In the genomic region with DNA sequence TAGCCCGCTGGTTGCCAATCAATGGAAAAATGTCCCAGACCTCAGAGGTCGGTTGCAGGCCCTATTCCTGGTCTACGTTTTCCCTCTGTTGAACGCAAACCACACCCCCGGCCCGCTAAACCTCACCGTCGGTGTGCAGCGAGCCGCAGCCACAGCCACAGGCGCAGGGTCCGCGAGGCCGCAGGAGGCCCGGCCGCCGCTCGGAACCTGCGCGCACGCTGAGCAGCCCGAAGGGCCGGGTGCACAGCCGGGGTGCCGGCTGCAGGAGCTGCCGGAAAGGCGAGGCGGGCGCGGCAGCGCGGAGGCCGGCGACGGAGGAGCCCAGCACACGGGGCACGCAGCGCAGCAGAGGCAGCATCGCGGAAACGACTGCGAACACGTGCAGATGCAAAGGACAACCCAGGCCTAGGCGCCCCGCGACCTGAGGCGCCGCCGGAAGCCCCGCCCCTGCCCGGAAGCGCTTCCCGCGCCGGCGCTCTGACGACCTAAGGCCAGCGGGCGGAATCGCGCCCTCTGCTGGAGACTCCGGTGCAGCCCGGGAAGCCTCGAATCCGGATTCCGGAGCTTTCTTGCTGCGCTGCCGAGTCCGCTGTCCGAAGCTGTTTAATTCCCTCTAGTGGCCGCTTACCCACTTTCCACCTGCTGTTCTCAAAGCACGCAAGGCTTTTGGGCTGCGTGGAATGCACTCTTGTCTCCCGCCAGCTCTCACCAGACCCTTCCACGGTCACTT, we compare ENCODE assay signal across 8 cellular contexts. TPM values are rescaled to one million over a fixed set of nuclear protein-coding genes. Genes with fewer than 3 reads are reported as not detected.
DNase-seq lines count a peak whose midpoint lies in the region; ATAC-seq and TF ChIP-seq lines count a peak whose summit lies in the region.

A gene with protein sequence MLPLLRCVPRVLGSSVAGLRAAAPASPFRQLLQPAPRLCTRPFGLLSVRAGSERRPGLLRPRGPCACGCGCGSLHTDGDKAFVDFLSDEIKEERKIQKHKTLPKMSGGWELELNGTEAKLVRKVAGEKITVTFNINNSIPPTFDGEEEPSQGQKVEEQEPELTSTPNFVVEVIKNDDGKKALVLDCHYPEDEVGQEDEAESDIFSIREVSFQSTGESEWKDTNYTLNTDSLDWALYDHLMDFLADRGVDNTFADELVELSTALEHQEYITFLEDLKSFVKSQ (minus strand): TSS at position 440 of the 730 bp plus-strand sequence. CDS start 82 bp downstream, at position 358.

- POLR2A ChIA-PET in RWPE1 (lab: Yijun Ruan, JAX; ENCODE audit: low non-redundant PET) = interaction anchor here (1.8 kb wide), 1 partner anchor 19 kb away, joined by 9 read pairs; a partner anchor contains a TSS

- H3K36me3 Mint-ChIP-seq in activated T-helper 17 cell treated with anti-CD3 and anti-CD28 coated beads, Interleukin-2, amount 50 U/mL, for 72 hours (ENCODE audit: low read depth) = peaks cover 78% of the 10 kb centered on the region
- H3K36me3 Mint-ChIP-seq in natural killer cell treated with Interleukin-12 subunit alpha and Interleukin-12 subunit beta and Interleukin-15 and Interleukin-18, amount 100 ng/mL, for 72 hours = peaks cover 16% of the 10 kb centered on the region

- H3K9me3 Mint-ChIP-seq in activated T-helper 17 cell treated with anti-CD3 and anti-CD28 coated beads, Interleukin-2, amount 50 U/mL, for 72 hours = no peaks in the 10 kb centered on the region
- no peaks in the 10 kb centered on the region for H3K9me3 Mint-ChIP-seq in natural killer cell treated with Interleukin-12 subunit alpha and Interleukin-12 subunit beta and Interleukin-15 and Interleukin-18, amount 100 ng/mL, for 72 hours

- no peaks in the 10 kb centered on the region for H3K27me3 Mint-ChIP-seq in activated T-helper 17 cell treated with anti-CD3 and anti-CD28 coated beads, Interleukin-2, amount 50 U/mL, for 72 hours
- H3K27me3 Mint-ChIP-seq in natural killer cell treated with Interleukin-12 subunit alpha and Interleukin-12 subunit beta and Interleukin-15 and Interleukin-18, amount 100 ng/mL, for 72 hours = no peaks in the 10 kb centered on the region

- peak within 1 kb of the TSS; percentile 95 for H3K27ac Mint-ChIP-seq in activated T-helper 17 cell treated with anti-CD3 and anti-CD28 coated beads, Interleukin-2, amount 50 U/mL, for 72 hours
- H3K27ac Mint-ChIP-seq in natural killer cell treated with Interleukin-12 subunit alpha and Interleukin-12 subunit beta and Interleukin-15 and Interleukin-18, amount 100 ng/mL, for 72 hours = peak within 1 kb of the TSS; percentile 87 to 95

- H3K4me3 Mint-ChIP-seq in activated T-helper 17 cell treated with anti-CD3 and anti-CD28 coated beads, Interleukin-2, amount 50 U/mL, for 72 hours = peak within 1 kb of the TSS; percentile 92
- H3K4me3 Mint-ChIP-seq in natural killer cell treated with Interleukin-12 subunit alpha and Interleukin-12 subunit beta and Interleukin-15 and Interleukin-18, amount 100 ng/mL, for 72 hours = peak within 1 kb of the TSS; percentile 93

- H3K27ac ChIP-seq in RWPE1 = peak within 1 kb of the TSS; percentile 75

- H3K4me1 Mint-ChIP-seq in activated T-helper 17 cell treated with anti-CD3 and anti-CD28 coated beads, Interleukin-2, amount 50 U/mL, for 72 hours = peaks cover 9% of the 10 kb centered on the region
- H3K4me1 Mint-ChIP-seq in natural killer cell treated with Interleukin-12 subunit alpha and Interleukin-12 subunit beta and Interleukin-15 and Interleukin-18, amount 100 ng/mL, for 72 hours (ENCODE audit: low read depth in 2 of 2) = peaks cover 26 to 35% of the 10 kb centered on the region in 2 donors

- CTCF ChIA-PET in RWPE1 (lab: Yijun Ruan, JAX) = interaction anchor here (0.6 to 2.8 kb wide), 27 partner anchors 10 to 1341 kb away, joined by 3 to 17 read pairs (median 4); a partner anchor contains a TSS

- ATAC-seq in GM21825 (IDR thresholded peaks at IDR 0.05; ENCODE audit: unreplicated experiment) = peak; percentile 70
- ATAC-seq in activated T-helper 17 cell treated with anti-CD3 and anti-CD28 coated beads, Interleukin-2, amount 50 U/mL, for 72 hours (replicated peaks) = peak; percentile 96
- peak; percentile 95 to 97 for ATAC-seq in natural killer cell treated with Interleukin-12 subunit alpha and Interleukin-12 subunit beta and Interleukin-15 and Interleukin-18, amount 100 ng/mL, for 72 hours
- peak; percentile 95 for ATAC-seq in stimulated activated naive CD8-positive, alpha-beta T cell treated with anti-CD3 and anti-CD28 coated beads, Interleukin-15, Interleukin-2, amounts not matched to agents 100 U/mL and 50 U/mL, for 24 hours

- TF ChIP-seq CTCF in RWPE1 (conservative IDR thresholded peaks at IDR 0.05; ENCODE audit: low read depth) = peak; percentile 98

- DNase-seq in EL (peak; percentile 92), LHCN-M2 (ENCODE audit: low read depth) (peak; percentile 91), RWPE1 (ENCODE audit: low spot score) (peak; percentile 89), fibroblast of peridontal ligament (ENCODE audit: extremely low read depth) (peak; percentile 92)
- peak; percentile 92 for DNase-seq in natural killer cell treated with Interleukin-12 subunit alpha and Interleukin-12 subunit beta and Interleukin-15 and Interleukin-18, amount 100 ng/mL, for 72 hours (ENCODE audit: low spot score)
- peak; percentile 95 for DNase-seq in stimulated activated naive CD8-positive, alpha-beta T cell treated with anti-CD3 and anti-CD28 coated beads, Interleukin-15, Interleukin-2, amounts not matched to agents 100 U/mL and 50 U/mL, for 24 hours

RNA-seq across cellular contexts. Expression of the gene that starts here (rescaled TPM):
- 268 and 297 TPM in 2 replicates for total RNA-seq in LHCN-M2 (2014; rRNA removed)
- polyA plus RNA-seq in LHCN-M2 (2012) = 161 TPM
- 100 to 1,000 TPM; 164 to 396 TPM for total RNA-seq in activated T-helper 17 cell treated with anti-CD3 and anti-CD28 coated beads, Interleukin-2, amount 50 U/mL, for 72 hours
- total RNA-seq in natural killer cell treated with Interleukin-12 subunit alpha and Interleukin-12 subunit beta and Interleukin-15 and Interleukin-18, amount 100 ng/mL, for 72 hours = 100 to 1,000 TPM; 173 to 271 TPM

Comparison
In these comparisons a context has a peak if more than half of its experiments do, and no peak if none do; other contexts are left out.
1. Peak in every context shown above with its lines: DNase-seq, ATAC-seq and H3K27ac ChIP-seq.